ENCODE assay signal across 8 cellular contexts in the genomic region with DNA sequence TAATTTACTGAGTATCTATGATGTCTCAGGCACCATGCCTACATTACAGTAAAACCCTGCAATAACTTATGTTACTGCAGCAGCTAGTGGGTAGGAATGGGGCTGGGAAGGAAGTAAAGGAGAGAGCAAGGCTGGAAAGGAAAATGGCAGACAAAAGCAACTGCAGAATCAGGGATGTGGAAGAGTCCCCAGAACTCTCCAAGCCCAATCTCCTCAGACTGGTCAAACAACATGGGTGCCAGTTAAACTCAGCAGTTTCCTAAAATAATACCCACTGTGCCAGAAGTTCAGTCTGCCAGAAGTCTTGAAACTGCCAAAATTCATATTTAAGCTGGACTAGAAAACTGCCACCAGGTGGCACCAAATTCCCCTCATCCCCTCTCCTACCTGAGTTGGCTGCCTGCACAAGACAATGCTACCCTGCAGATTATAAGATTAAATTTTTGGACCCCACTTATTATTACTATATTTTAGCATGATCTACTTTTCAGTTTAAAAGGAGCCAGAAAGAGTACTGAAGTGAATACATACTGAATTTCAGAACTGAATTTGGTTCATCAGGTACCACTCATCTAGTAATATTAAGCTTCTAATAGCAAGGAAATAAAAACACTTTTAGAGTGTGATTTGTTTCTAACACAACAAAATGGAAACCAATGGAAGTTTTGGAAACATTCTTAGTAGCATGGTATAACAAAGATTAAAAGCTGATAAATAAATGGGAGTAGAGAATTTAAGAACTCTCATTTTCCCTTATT.
DNase-seq lines count a peak whose midpoint lies in the region; ATAC-seq and TF ChIP-seq lines count a peak whose summit lies in the region.

No MANE protein-coding gene starts in this region.

- H3K4me1 ChIP-seq in PC-3 (ENCODE audit: insufficient read depth, low read length), result 0 out of 2 replicates have a peak, but pooled peaks cover 1% of the 10 kb centered on the region
- no peaks in the 10 kb centered on the region for H3K4me1 ChIP-seq in neuronal stem cell (ENCODE audit: control insufficient read depth in 2 of 2, insufficient read depth in 1 of 2, low read depth in 1 of 2, low read length in 2 of 2)

- H3K79me1 ChIP-seq in neuronal stem cell (ENCODE audit: low read depth, low read length), result no peaks in the 10 kb centered on the region

- TF ChIP-seq CTCF in PC-3 (conservative IDR thresholded peaks at IDR 0.05; ENCODE audit: low read depth, low read length) (peak; percentile 86), fibroblast of mammary gland (conservative IDR thresholded peaks at IDR 0.05; ENCODE audit: control insufficient read depth, insufficient read depth, low read depth, low read length) (peak; percentile 71)

- 0 out of 2 replicates have a peak, but pooled peaks cover 4% of the 10 kb centered on the region for H4K20me1 ChIP-seq in PC-3 (ENCODE audit: low read length)

- H3K4me2 ChIP-seq in PC-3 (ENCODE audit: low read length) (no peak overlapping the region), neuronal stem cell (ENCODE audit: insufficient read depth, low read length, poor library complexity, severe bottlenecking) (no peak overlapping the region)

- POLR2A ChIA-PET in PC-3 (lab: Charles Lee; ENCODE audit: unreplicated experiment), result no interaction called here

- no peaks in the 10 kb centered on the region for H3K9me3 ChIP-seq in PC-3 (ENCODE audit: low read length)
- no peaks in the 10 kb centered on the region for H3K9me3 ChIP-seq in neuronal stem cell (replicated peaks in 1 of 2; ENCODE audit: control insufficient read depth in 2 of 2, insufficient read depth in 1 of 2, low read depth in 1 of 2, low read length in 2 of 2)

- CTCF ChIA-PET in PC-3 (lab: Charles Lee), result interaction anchor here (0.5 to 0.7 kb wide), 3 partner anchors 34 to 639 kb away, joined by 3 to 4 read pairs (median 3); no protein-coding TSS in a partner anchor

- peak; percentile 34 to 54 for DNase-seq in NCI-H524 (lab: John Stamatoyannopoulos, UW)
- no peak for DNase-seq in NCI-H524 treated with DMSO at 0.1 percent for 48 hours (lab: John Stamatoyannopoulos, UW)
- peak; percentile 74 for DNase-seq in PC-3
- peak; percentile 69 for DNase-seq in activated T-cell treated with anti-CD3 and anti-CD28 coated beads, Interleukin-2, amount 50 U/mL, for 1 hour
- peak; percentile 74 for DNase-seq in fibroblast of mammary gland (ENCODE audit: low read depth)
- peak; percentile 42 for DNase-seq in neuronal stem cell (ENCODE audit: low spot score)
- peak in 27 of 49 donors; percentile 2 to 44 (median 18) for DNase-seq in substantia nigra (lab: John Stamatoyannopoulos, UW)

- no peak overlapping the region for H2BK5ac ChIP-seq in neuronal stem cell (ENCODE audit: low read length)

- H3K9me2 ChIP-seq in PC-3 (replicated peaks; ENCODE audit: low read length), result no peaks in the 10 kb centered on the region

- H3K18ac ChIP-seq in neuronal stem cell (ENCODE audit: low read length), result no peak overlapping the region

- H3K27ac ChIP-seq in PC-3 (ENCODE audit: low read length), result no peak overlapping the region
- no peak overlapping the region for H3K27ac ChIP-seq in neuronal stem cell (replicated peaks; ENCODE audit: low read length)
- no peak overlapping the region for H3K27ac ChIP-seq in substantia nigra (ENCODE audit: low read depth, low read length, poor library complexity, severe bottlenecking)

- H2BK15ac ChIP-seq in neuronal stem cell (ENCODE audit: low read length), result no peak overlapping the region

- no peaks in the 10 kb centered on the region for H3F3A ChIP-seq in PC-3 (ENCODE audit: low read length, unreplicated experiment)

- H2AK5ac ChIP-seq in neuronal stem cell (ENCODE audit: low read depth, low read length), result no peak overlapping the region

- no peak overlapping the region for H4K8ac ChIP-seq in neuronal stem cell (ENCODE audit: low read depth, low read length)

- no peak overlapping the region for H3K4ac ChIP-seq in neuronal stem cell (ENCODE audit: low read length)

- no peak overlapping the region for H4K91ac ChIP-seq in neuronal stem cell (ENCODE audit: low read depth, low read length, poor library complexity)

- no peak overlapping the region for H2AFZ ChIP-seq in PC-3 (ENCODE audit: low read length)
- H2AFZ ChIP-seq in neuronal stem cell (ENCODE audit: low read length), result no peak overlapping the region

- H2BK12ac ChIP-seq in neuronal stem cell (ENCODE audit: low read length), result no peak overlapping the region

- H3K4me3 ChIP-seq in PC-3 (ENCODE audit: low read length) (no peak overlapping the region), fibroblast of mammary gland (ENCODE audit: control insufficient read depth, low read depth, low read length) (no peak overlapping the region), neuronal stem cell (ENCODE audit: low read length in 2 of 2) (no peak overlapping the region)

- intact Hi-C loops in PC-3 (cut with micrococcal nuclease), result loop anchor here (2.0 to 10.0 kb wide), 3 partner anchors 110 to 364 kb away; a partner anchor contains a TSS

- no peaks in the 10 kb centered on the region for H3K79me2 ChIP-seq in PC-3 (ENCODE audit: low read length)

- BruUV-seq in PC-3 (replicated peaks; lab: Mats Ljungman, UMichigan), result no TSS peak

- ATAC-seq in HG03442 (IDR thresholded peaks at IDR 0.05; ENCODE audit: unreplicated experiment) (peak; percentile 72), PC-3 (peak; percentile 76)

- H3K36me3 ChIP-seq in PC-3 (ENCODE audit: low read depth, low read length) (peaks cover 62% of the 10 kb centered on the region), neuronal stem cell (replicated peaks in 1 of 2; ENCODE audit: control insufficient read depth in 2 of 2, insufficient read depth in 2 of 2, low read length in 2 of 2) (peaks cover 10 to 98% of the 10 kb centered on the region in 2 donors)

- H3K27me3 ChIP-seq in PC-3 (ENCODE audit: low read length) (no peaks in the 10 kb centered on the region), neuronal stem cell (ENCODE audit: control insufficient read depth in 3 of 3, insufficient read depth in 3 of 3, low read depth in 1 of 3, low read length in 3 of 3) (no peaks in the 10 kb centered on the region)

- no peak overlapping the region for H3K23ac ChIP-seq in neuronal stem cell (ENCODE audit: low read depth, low read length, poor library complexity)

- no peak overlapping the region for H2BK120ac ChIP-seq in neuronal stem cell (ENCODE audit: low read depth, low read length)

- no peak overlapping the region for H3K9ac ChIP-seq in PC-3 (ENCODE audit: low read length)
- no peak overlapping the region for H3K9ac ChIP-seq in neuronal stem cell (ENCODE audit: low read depth, low read length, poor library complexity)

- H3K14ac ChIP-seq in neuronal stem cell (ENCODE audit: low read length), result no peak overlapping the region
